16 cellular contexts compared by ENCODE assay signal in genomic region chr14:38098074-38098846, GRCh38.
DNase-seq lines count a peak whose midpoint lies in the region; ATAC-seq and TF ChIP-seq lines count a peak whose summit lies in the region.
"Had no signal": no experiment of that assay in that cellular context is flagged by ENCODE, and none has a peak within 500 bp of the region (broad histone marks: within the 10 kb centered on the region; RNA-seq: fewer than 3 reads in every experiment).

No MANE protein-coding gene starts in this region.

- H3K79me2 ChIP-seq in mammary epithelial cell (ENCODE audit: insufficient read depth, low read length), result no peaks in the 10 kb centered on the region

- no peaks in the 10 kb centered on the region for H3K27me3 Mint-ChIP-seq in MCF 10A (ENCODE audit: insufficient read depth, unreplicated experiment)
- H3K27me3 Mint-ChIP-seq in mesothelial cell of epicardium (ENCODE audit: low read depth), result no peaks in the 10 kb centered on the region
- no peaks in the 10 kb centered on the region for H3K27me3 Mint-ChIP-seq in activated naive CD8-positive, alpha-beta T cell treated with anti-CD3 and anti-CD28 coated beads, Interleukin-2, amount 50 U/mL, for 24 hours
- H3K27me3 Mint-ChIP-seq in activated naive CD8-positive, alpha-beta T cell treated with anti-CD3 and anti-CD28 coated beads for 36 hours, result no peaks in the 10 kb centered on the region
- H3K27me3 Mint-ChIP-seq: activated naive CD4-positive, alpha-beta T cell treated with anti-CD3 and anti-CD28 coated beads, Interleukin-2, amount 10 ng/mL, durations not matched to agents 7 days and 5 days; IgD-negative memory B cell had no signal

- peak; percentile 79 for ATAC-seq in thoracic aorta (ENCODE audit: insufficient number of reproducible peaks, low FRiP score, low read depth)
- no peak for ATAC-seq in activated naive CD8-positive, alpha-beta T cell treated with anti-CD3 and anti-CD28 coated beads, Interleukin-2, amount 50 U/mL, for 24 hours
- ATAC-seq: natural killer cell had no signal

- CTCF ChIA-PET in MCF 10A (lab: Yijun Ruan, JAX), result no interaction called here
- CTCF ChIA-PET in mammary epithelial cell (lab: Charles Lee; ENCODE audit: low non-redundant PET), result no interaction called here

- no peak overlapping the region for H2AFZ ChIP-seq in mammary epithelial cell (ENCODE audit: low read depth, low read length)

- DNase-seq in MCF 10A (ENCODE audit: unreplicated experiment), result peak; percentile 43
- no peak for DNase-seq in mammary epithelial cell
- DNase-seq in adipocyte (ENCODE audit: low read depth), result peak; percentile 75
- DNase-seq in fibroblast of the conjunctiva (ENCODE audit: low read depth), result peak; percentile 40
- DNase-seq in thoracic aorta (ENCODE audit: low spot score), result no peak
- no peak for DNase-seq in mesothelial cell of epicardium (ENCODE audit: low spot score in 2 of 2, unreplicated experiment in 2 of 2)
- no peak for DNase-seq in activated naive CD8-positive, alpha-beta T cell treated with anti-CD3 and anti-CD28 coated beads, Interleukin-2, amount 50 U/mL, for 24 hours
- no peak for DNase-seq in activated naive CD8-positive, alpha-beta T cell treated with anti-CD3 and anti-CD28 coated beads for 36 hours
- DNase-seq: activated CD4-positive, CD25-positive, alpha-beta regulatory T cell treated with anti-CD3 and anti-CD28 coated beads, Interleukin-2, amount 50 U/mL, for 72 hours; activated naive CD4-positive, alpha-beta T cell treated with anti-CD3 and anti-CD28 coated beads, Interleukin-2, amount 10 ng/mL, durations not matched to agents 7 days and 5 days; natural killer cell; NCI-H1417; NCI-H524; stimulated activated CD4-positive, alpha-beta T cell treated with anti-CD3 and anti-CD28 coated beads, Interleukin-4, amount 100 ng/mL, for 4 hours had no signal

- no peak overlapping the region for H3K9ac ChIP-seq in mammary epithelial cell (ENCODE audit: insufficient read depth, low read length)
- H3K9ac ChIP-seq in adipocyte (ENCODE audit: low read length), result no peak overlapping the region

- POLR2A ChIA-PET in MCF 10A (lab: Yijun Ruan, JAX), result interaction anchor here (1.2 kb wide), 1 partner anchor 11 kb away, joined by 4 read pairs; no protein-coding TSS in a partner anchor

- no peak overlapping the region for H3K4me2 ChIP-seq in mammary epithelial cell (ENCODE audit: insufficient read depth, low read depth, low read length)

- H3K4me3 Mint-ChIP-seq in MCF 10A (ENCODE audit: unreplicated experiment) (no peak overlapping the region), mesothelial cell of epicardium (no peak overlapping the region)
- no peak overlapping the region for H3K4me3 Mint-ChIP-seq in activated naive CD8-positive, alpha-beta T cell treated with anti-CD3 and anti-CD28 coated beads, Interleukin-2, amount 50 U/mL, for 24 hours
- no peak overlapping the region for H3K4me3 Mint-ChIP-seq in activated naive CD8-positive, alpha-beta T cell treated with anti-CD3 and anti-CD28 coated beads for 36 hours
- H3K4me3 Mint-ChIP-seq: activated naive CD4-positive, alpha-beta T cell treated with anti-CD3 and anti-CD28 coated beads, Interleukin-2, amount 10 ng/mL, durations not matched to agents 7 days and 5 days; IgD-negative memory B cell; natural killer cell had no signal

- no peaks in the 10 kb centered on the region for H3K36me3 Mint-ChIP-seq in MCF 10A (ENCODE audit: insufficient read depth, unreplicated experiment)
- peaks cover 6% of the 10 kb centered on the region for H3K36me3 Mint-ChIP-seq in mesothelial cell of epicardium
- H3K36me3 Mint-ChIP-seq in activated naive CD8-positive, alpha-beta T cell treated with anti-CD3 and anti-CD28 coated beads, Interleukin-2, amount 50 U/mL, for 24 hours (ENCODE audit: low read depth), result peaks cover 6% of the 10 kb centered on the region
- peaks cover 8% of the 10 kb centered on the region for H3K36me3 Mint-ChIP-seq in activated naive CD8-positive, alpha-beta T cell treated with anti-CD3 and anti-CD28 coated beads for 36 hours
- H3K36me3 Mint-ChIP-seq: IgD-negative memory B cell had no signal

- H3K27me3 ChIP-seq in mammary epithelial cell (ENCODE audit: insufficient read depth, low read length) (no peaks in the 10 kb centered on the region), adipocyte (replicated peaks; ENCODE audit: control insufficient read depth, insufficient read depth, low read length) (no peaks in the 10 kb centered on the region), thoracic aorta (replicated peaks; ENCODE audit: insufficient read depth) (no peaks in the 10 kb centered on the region)

- BruUV-seq in MCF 10A (replicated peaks; lab: Mats Ljungman, UMichigan) (no TSS peak), mammary epithelial cell (replicated peaks; lab: Mats Ljungman, UMichigan) (no TSS peak)

- WGBS in mammary epithelial cell (ENCODE audit: low coverage, missing lambda C conversion rate), result 68% methylated on average over 4 of the region's 4 CpGs

- in situ Hi-C loops in mammary epithelial cell (cut with MboI; ENCODE audit: low sequenced_read_pairs in 2 of 2), result no loop called here

- dilution Hi-C loops in mammary epithelial cell (cut with HindIII; ENCODE audit: low sequenced_read_pairs), result no loop called here

- H3K36me3 ChIP-seq in mammary epithelial cell (ENCODE audit: insufficient read depth, low read length) (no peaks in the 10 kb centered on the region), adipocyte (ENCODE audit: control insufficient read depth, insufficient read depth, low read length, severe bottlenecking) (no peaks in the 10 kb centered on the region), thoracic aorta (no peaks in the 10 kb centered on the region)

- intact Hi-C loops in MCF 10A (cut with micrococcal nuclease), result no loop called here
- intact Hi-C loops in mammary epithelial cell (cut with micrococcal nuclease), result no loop called here

- H3K27ac Mint-ChIP-seq in MCF 10A (ENCODE audit: low read depth, unreplicated experiment), result no peak overlapping the region
- H3K27ac Mint-ChIP-seq in mesothelial cell of epicardium, result no peak overlapping the region
- H3K27ac Mint-ChIP-seq in activated naive CD8-positive, alpha-beta T cell treated with anti-CD3 and anti-CD28 coated beads, Interleukin-2, amount 50 U/mL, for 24 hours, result no peak overlapping the region
- H3K27ac Mint-ChIP-seq in activated naive CD8-positive, alpha-beta T cell treated with anti-CD3 and anti-CD28 coated beads for 36 hours, result no peak overlapping the region
- H3K27ac Mint-ChIP-seq: activated naive CD4-positive, alpha-beta T cell treated with anti-CD3 and anti-CD28 coated beads, Interleukin-2, amount 10 ng/mL, durations not matched to agents 7 days and 5 days; IgD-negative memory B cell; natural killer cell had no signal

- peaks cover 20% of the 10 kb centered on the region for H3K9me3 Mint-ChIP-seq in MCF 10A (ENCODE audit: unreplicated experiment)
- H3K9me3 Mint-ChIP-seq in mesothelial cell of epicardium, result peaks cover 55% of the 10 kb centered on the region
- H3K9me3 Mint-ChIP-seq in activated naive CD8-positive, alpha-beta T cell treated with anti-CD3 and anti-CD28 coated beads, Interleukin-2, amount 50 U/mL, for 24 hours, result peaks cover 30% of the 10 kb centered on the region
- H3K9me3 Mint-ChIP-seq in activated naive CD8-positive, alpha-beta T cell treated with anti-CD3 and anti-CD28 coated beads for 36 hours, result peaks cover 21% of the 10 kb centered on the region

- H4K20me1 ChIP-seq in mammary epithelial cell (ENCODE audit: insufficient read depth, low read length), result no peaks in the 10 kb centered on the region

- no peak overlapping the region for H3K4me3 ChIP-seq in mammary epithelial cell (replicated peaks in 1 of 3; ENCODE audit: insufficient read depth in 1 of 3, low read depth in 2 of 3, low read length in 3 of 3)
- H3K4me3 ChIP-seq in adipocyte (ENCODE audit: low read length), result no peak overlapping the region
- H3K4me3 ChIP-seq in thoracic aorta, result no peak overlapping the region

- H3K4me1 Mint-ChIP-seq in MCF 10A (ENCODE audit: insufficient read depth, unreplicated experiment) (no peaks in the 10 kb centered on the region), mesothelial cell of epicardium (no peaks in the 10 kb centered on the region)
- no peaks in the 10 kb centered on the region for H3K4me1 Mint-ChIP-seq in activated naive CD8-positive, alpha-beta T cell treated with anti-CD3 and anti-CD28 coated beads, Interleukin-2, amount 50 U/mL, for 24 hours
- H3K4me1 Mint-ChIP-seq in activated naive CD8-positive, alpha-beta T cell treated with anti-CD3 and anti-CD28 coated beads for 36 hours, result peaks cover under 1% of the 10 kb centered on the region

- H3K4me1 ChIP-seq in mammary epithelial cell (ENCODE audit: insufficient read depth, low read length), result no peaks in the 10 kb centered on the region
- H3K4me1 ChIP-seq in adipocyte (ENCODE audit: control insufficient read depth, insufficient read depth, low read length), result peaks cover 4% of the 10 kb centered on the region
- H3K4me1 ChIP-seq in thoracic aorta (ENCODE audit: control insufficient read depth in 1 of 2, low read depth in 2 of 2), result no peaks in the 10 kb centered on the region

- H3K9me3 ChIP-seq in mammary epithelial cell (replicated peaks; ENCODE audit: insufficient read depth, low read length) (peaks cover 6% of the 10 kb centered on the region), adipocyte (ENCODE audit: control insufficient read depth, low read length) (peaks cover 21% of the 10 kb centered on the region), thoracic aorta (peaks cover 17% of the 10 kb centered on the region)

- H3K27ac ChIP-seq in mammary epithelial cell (ENCODE audit: insufficient read depth, low read depth, low read length) (no peak overlapping the region), thoracic aorta (peak overlapping the region in 1 of 2 donors; percentile 44)
- H3K27ac ChIP-seq: 22Rv1 had no signal

- no peak for TF ChIP-seq CTCF in MCF 10A (IDR thresholded peaks at IDR 0.05; ENCODE audit: unreplicated experiment)
- no peak for TF ChIP-seq CTCF in mammary epithelial cell (conservative IDR thresholded peaks at IDR 0.05 in 1 of 2, IDR thresholded peaks at IDR 0.05 in 1 of 2; ENCODE audit: extremely low read depth in 1 of 2, insufficient read depth in 1 of 2, low read depth in 1 of 2, low read length in 2 of 2)
- no peak for TF ChIP-seq CTCF in thoracic aorta (IDR thresholded peaks at IDR 0.05)
- TF ChIP-seq CTCF in mesothelial cell of epicardium (IDR thresholded peaks at IDR 0.05; ENCODE audit: unreplicated experiment), result no peak

Comparison
In these comparisons a context has a peak if more than half of its experiments do, and no peak if none do; other contexts are left out.
1. DNase-seq: peak in MCF 10A (single experiment), adipocyte (single experiment) and fibroblast of the conjunctiva (single experiment); none in mammary epithelial cell (single experiment), thoracic aorta (single experiment), mesothelial cell of epicardium (0 of 2), activated naive CD8-positive, alpha-beta T cell treated with anti-CD3 and anti-CD28 coated beads, Interleukin-2, amount 50 U/mL, for 24 hours (single experiment) and activated naive CD8-positive, alpha-beta T cell treated with anti-CD3 and anti-CD28 coated beads for 36 hours (single experiment).